Comparison of ENCODE assay signal across 14 cellular contexts in the genomic region with DNA sequence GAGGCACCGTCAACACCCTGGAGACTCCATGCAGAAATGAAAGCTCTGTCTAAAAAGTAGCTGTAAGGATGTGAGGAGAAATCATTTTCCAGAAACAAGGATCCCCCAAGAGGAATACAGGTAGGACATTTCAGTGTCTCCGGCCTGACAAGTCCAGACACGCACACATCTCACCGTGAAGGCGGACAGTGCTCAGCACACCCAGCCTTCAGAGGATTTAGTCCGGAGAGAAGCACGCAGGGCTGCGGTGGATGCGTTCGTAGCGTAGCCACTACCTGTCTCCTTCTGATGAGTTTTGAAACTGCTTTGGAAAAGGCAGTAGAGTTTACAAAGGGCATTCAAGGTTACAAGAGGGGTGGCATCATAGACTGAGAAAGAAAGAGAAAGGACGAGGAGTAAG.
DNase-seq lines count a peak whose midpoint lies in the region; ATAC-seq and TF ChIP-seq lines count a peak whose summit lies in the region.
"Had no signal": no experiment of that assay in that cellular context is flagged by ENCODE, and none has a peak within 500 bp of the region (broad histone marks: within the 10 kb centered on the region; RNA-seq: fewer than 3 reads in every experiment).

No MANE protein-coding gene starts in this region.

- no TSS peak for BruUV-seq in Caco-2 (replicated peaks; lab: Mats Ljungman, UMichigan)

- CTCF ChIA-PET in Caco-2 (lab: Charles Lee): no interaction called here

- no peak overlapping the region for H3K27ac ChIP-seq in osteoblast (ENCODE audit: low read depth, low read length)
- H3K27ac ChIP-seq: neutrophil had no signal

- H3K9me3 Mint-ChIP-seq in Caco-2 (ENCODE audit: unreplicated experiment): no peaks in the 10 kb centered on the region
- H3K9me3 Mint-ChIP-seq: activated B cell treated with CpG ODN at 0.5 μM for 24 hours had no signal

- H2AFZ ChIP-seq in osteoblast (ENCODE audit: low read length): peak overlapping the region; percentile 90

- DNase-seq in Caco-2 (no peak), NCI-H526 treated with DMSO at 0.1 percent for 48 hours (lab: John Stamatoyannopoulos, UW) (peak; percentile 15), epithelial cell of proximal tubule (ENCODE audit: low read depth) (no peak), osteoblast (ENCODE audit: insufficient read length, low spot score, missing footprints) (no peak), T-helper 17 cell (no peak), H4 (ENCODE audit: low spot score) (no peak), ACHN (no peak)
- DNase-seq: activated B cell treated with CpG ODN at 0.5 μM for 24 hours, activated T-cell treated with anti-CD3 and anti-CD28 coated beads for 4 hours, left cardiac atrium, NCI-H774 had no signal

- in situ Hi-C loops in ACHN (cut with HindIII; ENCODE audit: low pct_ligation_motif_present, low pct_unique_long_range_greater_than_20kb, low sequenced_read_pairs): no loop called here

- H3K27me3 Mint-ChIP-seq in Caco-2 (ENCODE audit: insufficient read depth, unreplicated experiment) (no peaks in the 10 kb centered on the region), T-helper 17 cell (peaks cover 9% of the 10 kb centered on the region)

- H3K27me3 ChIP-seq in Caco-2 (replicated peaks; ENCODE audit: control insufficient read depth, insufficient read depth, low read length): no peaks in the 10 kb centered on the region
- H3K27me3 ChIP-seq in osteoblast (ENCODE audit: insufficient read depth, low read length): peaks cover 3% of the 10 kb centered on the region

- H3K4me3 Mint-ChIP-seq in Caco-2 (ENCODE audit: unreplicated experiment) (peak overlapping the region; percentile 32), T-helper 17 cell (no peak overlapping the region)
- H3K4me3 Mint-ChIP-seq: activated B cell treated with CpG ODN at 0.5 μM for 24 hours had no signal

- H3K9me3 ChIP-seq in Caco-2 (no peaks in the 10 kb centered on the region), osteoblast (ENCODE audit: low read depth, low read length) (no peaks in the 10 kb centered on the region), T-helper 17 cell (ENCODE audit: control insufficient read depth, low read length, poor library complexity, severe bottlenecking) (no peaks in the 10 kb centered on the region)
- H3K9me3 ChIP-seq: neutrophil had no signal

- no peak overlapping the region for H3K4me3 ChIP-seq in Caco-2 (ENCODE audit: low read depth, low read length)
- H3K4me3 ChIP-seq in epithelial cell of proximal tubule (ENCODE audit: low read depth, low read length): peak overlapping the region; percentile 34
- H3K4me3 ChIP-seq in osteoblast (ENCODE audit: insufficient read depth, low read length): peak overlapping the region; percentile 69

- no peaks in the 10 kb centered on the region for H4K20me1 ChIP-seq in osteoblast (ENCODE audit: insufficient read depth, low read length)

- H3K36me3 ChIP-seq in Caco-2 (ENCODE audit: control insufficient read depth, insufficient read depth, low read length) (no peaks in the 10 kb centered on the region), osteoblast (ENCODE audit: insufficient read depth, low read length) (no peaks in the 10 kb centered on the region)
- H3K36me3 ChIP-seq: neutrophil had no signal

- H3K27ac Mint-ChIP-seq in Caco-2 (ENCODE audit: unreplicated experiment) (no peak overlapping the region), T-helper 17 cell (no peak overlapping the region)
- H3K27ac Mint-ChIP-seq: activated B cell treated with CpG ODN at 0.5 μM for 24 hours had no signal

- H3K79me2 ChIP-seq in osteoblast (ENCODE audit: insufficient read depth, low read length): no peaks in the 10 kb centered on the region

- intact Hi-C loops in Caco-2 (cut with micrococcal nuclease; ENCODE audit: unreplicated experiment): no loop called here

- H3K4me1 ChIP-seq in Caco-2 (peaks cover 5% of the 10 kb centered on the region), osteoblast (ENCODE audit: insufficient read depth, low read length) (no peaks in the 10 kb centered on the region)

- H3K4me2 ChIP-seq in osteoblast (ENCODE audit: insufficient read depth, low read length): peak overlapping the region; percentile 88

- ATAC-seq in GM18909 (IDR thresholded peaks at IDR 0.05; ENCODE audit: poor library complexity, unreplicated experiment): no peak
- no peak for ATAC-seq in T-helper 17 cell
- ATAC-seq: left cardiac atrium, Right ventricle myocardium inferior had no signal

- no peaks in the 10 kb centered on the region for H3K36me3 Mint-ChIP-seq in Caco-2 (ENCODE audit: insufficient read depth, unreplicated experiment)
- no peaks in the 10 kb centered on the region for H3K36me3 Mint-ChIP-seq in T-helper 17 cell (ENCODE audit: low read depth)

- H3K4me1 Mint-ChIP-seq in Caco-2 (ENCODE audit: low read depth, unreplicated experiment) (peaks cover 14% of the 10 kb centered on the region), T-helper 17 cell (no peaks in the 10 kb centered on the region)
- H3K4me1 Mint-ChIP-seq: activated B cell treated with CpG ODN at 0.5 μM for 24 hours had no signal

- TF ChIP-seq CTCF in Caco-2 (IDR thresholded peaks at IDR 0.05; ENCODE audit: insufficient read depth in 1 of 2, low read depth in 1 of 2, low read length in 1 of 2, severe bottlenecking in 1 of 2, unreplicated experiment in 1 of 2): no peak
- TF ChIP-seq CTCF in epithelial cell of proximal tubule (conservative IDR thresholded peaks at IDR 0.05; ENCODE audit: low read depth, low read length): no peak
- no peak for TF ChIP-seq CTCF in osteoblast (IDR thresholded peaks at IDR 0.05; ENCODE audit: extremely low read depth, low read depth, low read length)

- POLR2A ChIA-PET in Caco-2 (lab: Charles Lee): no interaction called here
